ENCODE assay signal across 12 cellular contexts in genomic region chr1:156896490-156897033, GRCh38. TPM values are rescaled to one million over a fixed set of nuclear protein-coding genes. Genes with fewer than 3 reads are reported as not detected.
DNase-seq lines count a peak whose midpoint lies in the region; ATAC-seq and TF ChIP-seq lines count a peak whose summit lies in the region.
"Had no signal": no experiment of that assay in that cellular context is flagged by ENCODE, and none has a peak within 500 bp of the region (broad histone marks: within the 10 kb centered on the region; RNA-seq: fewer than 3 reads in every experiment).

No MANE protein-coding gene starts in this region.

- H3K4me1 ChIP-seq in Caco-2 (peaks cover 42% of the 10 kb centered on the region), PC-9 (replicated peaks; ENCODE audit: insufficient read depth) (peaks cover 39% of the 10 kb centered on the region), esophagus muscularis mucosa (peaks cover 65 to 91% (median 82%) of the 10 kb centered on the region in 4 donors)

- H3K27me3 Mint-ChIP-seq in Caco-2 (ENCODE audit: insufficient read depth, unreplicated experiment) = no peaks in the 10 kb centered on the region
- peaks cover 7 to 25% (median 13%) of the 10 kb centered on the region in 3 donors for H3K27me3 Mint-ChIP-seq in immature natural killer cell (ENCODE audit: low read depth in 3 of 3)

- peak overlapping the region; percentile 77 for H3K4me2 ChIP-seq in PC-9

- no peaks in the 10 kb centered on the region for H3K79me2 ChIP-seq in PC-9 (ENCODE audit: low read depth)

- intact Hi-C loops in Caco-2 (cut with micrococcal nuclease; ENCODE audit: unreplicated experiment) (no loop called here), PC-9 (cut with micrococcal nuclease; ENCODE audit: unreplicated experiment) (loop anchor here (10.0 kb wide), 1 partner anchor 178 kb away; no protein-coding TSS in a partner anchor), esophagus muscularis mucosa (cut with DNase I) (no loop called here)

- TF ChIP-seq CTCF in Caco-2 (IDR thresholded peaks at IDR 0.05; ENCODE audit: insufficient read depth in 1 of 2, low read depth in 1 of 2, low read length in 1 of 2, severe bottlenecking in 1 of 2, unreplicated experiment in 1 of 2) (no peak), PC-9 (conservative IDR thresholded peaks at IDR 0.05) (no peak), esophagus muscularis mucosa (IDR thresholded peaks at IDR 0.05) (no peak)

- TF ChIP-seq POLR2A in esophagus muscularis mucosa (IDR thresholded peaks at IDR 0.05; ENCODE audit: low read depth) = no peak

- H3K9me2 ChIP-seq in PC-9 (ENCODE audit: insufficient read depth) = no peaks in the 10 kb centered on the region

- H3K4me1 Mint-ChIP-seq in Caco-2 (ENCODE audit: low read depth, unreplicated experiment) (peaks cover 33% of the 10 kb centered on the region), immature natural killer cell (peaks cover 9 to 11% of the 10 kb centered on the region in 2 donors)

- no peaks in the 10 kb centered on the region for H3K36me3 ChIP-seq in Caco-2 (ENCODE audit: control insufficient read depth, insufficient read depth, low read length)
- no peaks in the 10 kb centered on the region for H3K36me3 ChIP-seq in PC-9 (ENCODE audit: low read depth)
- H3K36me3 ChIP-seq in esophagus muscularis mucosa = no peaks in the 10 kb centered on the region
- H3K36me3 ChIP-seq: thoracic aorta had no signal

- H3K4me3 ChIP-seq in Caco-2 (ENCODE audit: low read depth, low read length) (no peak overlapping the region), PC-9 (peak overlapping the region; percentile 37; the same call in 1 of the 2 replicates), esophagus muscularis mucosa (peak overlapping the region in 2 of 4 donors; percentile 12 to 23)
- H3K4me3 ChIP-seq: body of pancreas had no signal

- H3K4me3 Mint-ChIP-seq in Caco-2 (ENCODE audit: unreplicated experiment) (no peak overlapping the region), immature natural killer cell (no peak overlapping the region)

- H4K20me1 ChIP-seq in PC-9 (ENCODE audit: insufficient read depth) = no peaks in the 10 kb centered on the region

- no peak overlapping the region for H2AFZ ChIP-seq in PC-9

- no peak for ATAC-seq in GM19452 (IDR thresholded peaks at IDR 0.05; ENCODE audit: unreplicated experiment)
- ATAC-seq: body of pancreas had no signal

- DNase-seq in Caco-2 (peak; percentile 68 to 83), PC-9 (peak; percentile 90 to 91), esophagus muscularis mucosa (ENCODE audit: extremely low spot score) (no peak), non-pigmented ciliary epithelial cell (ENCODE audit: low read depth) (peak; percentile 70), NCI-H187 treated with DMSO at 0.1 percent for 48 hours (lab: John Stamatoyannopoulos, UW) (no peak), superior temporal gyrus (ENCODE audit: extremely low spot score) (no peak), immature natural killer cell (no peak)
- DNase-seq: GF-D8, retina had no signal

- POLR2A ChIA-PET in Caco-2 (lab: Charles Lee) = no interaction called here
- POLR2A ChIA-PET in PC-9 (lab: Charles Lee; ENCODE audit: unreplicated experiment) = interaction anchor here (0.7 to 1.0 kb wide), 3 partner anchors 12 to 236 kb away, joined by 3 to 8 read pairs (median 4); partner anchors contain the start of genes ISG20L2 and METTL25B

- H3K9me3 Mint-ChIP-seq in Caco-2 (ENCODE audit: unreplicated experiment) (no peaks in the 10 kb centered on the region), immature natural killer cell (no peaks in the 10 kb centered on the region)

- H3K9me3 ChIP-seq in Caco-2 = no peaks in the 10 kb centered on the region
- H3K9me3 ChIP-seq in PC-9 (ENCODE audit: insufficient read depth, low read depth) = no peaks in the 10 kb centered on the region
- no peaks in the 10 kb centered on the region for H3K9me3 ChIP-seq in esophagus muscularis mucosa
- H3K9me3 ChIP-seq: body of pancreas, thoracic aorta had no signal

- TF ChIP-seq EP300 in esophagus muscularis mucosa (IDR thresholded peaks at IDR 0.05) = no peak

- no TSS peak for BruUV-seq in Caco-2 (replicated peaks; lab: Mats Ljungman, UMichigan)
- no TSS peak for BruUV-seq in PC-9 (replicated peaks; lab: Mats Ljungman, UMichigan)

- H3K27ac ChIP-seq in PC-9 = peak overlapping the region; percentile 92
- H3K27ac ChIP-seq in esophagus muscularis mucosa (replicated peaks in 1 of 4) = peak overlapping the region; percentile 61 to 91 (median 82)

- H3K27me3 ChIP-seq in Caco-2 (replicated peaks; ENCODE audit: control insufficient read depth, insufficient read depth, low read length) = no peaks in the 10 kb centered on the region
- peaks cover 2% of the 10 kb centered on the region; the same call in 1 of the 2 replicates for H3K27me3 ChIP-seq in PC-9 (ENCODE audit: insufficient read depth, low read depth)
- peaks cover 0 to 81% (median 19%) of the 10 kb centered on the region in 4 donors for H3K27me3 ChIP-seq in esophagus muscularis mucosa

- WGBS in esophagus muscularis mucosa = 79% methylated on average over 7 of the region's 16 CpGs

- peaks cover 24% of the 10 kb centered on the region for H3F3A ChIP-seq in PC-9 (ENCODE audit: insufficient read depth, low read depth)

- CTCF ChIA-PET in Caco-2 (lab: Charles Lee) (interaction anchor here (0.6 to 1.3 kb wide), 4 partner anchors 16 to 102 kb away, joined by 3 to 7 read pairs (median 5); no protein-coding TSS in a partner anchor), PC-9 (lab: Charles Lee) (interaction anchor here (0.6 to 0.9 kb wide), 2 partner anchors 31 to 38 kb away, joined by 3 read pairs; partner anchors contain the start of gene INSRR)

- H3K36me3 Mint-ChIP-seq in Caco-2 (ENCODE audit: insufficient read depth, unreplicated experiment) = no peaks in the 10 kb centered on the region
- no peaks in the 10 kb centered on the region for H3K36me3 Mint-ChIP-seq in immature natural killer cell

- H3K27ac Mint-ChIP-seq in Caco-2 (ENCODE audit: unreplicated experiment) (peak overlapping the region; percentile 69), immature natural killer cell (no peak overlapping the region)

RNA-seq across cellular contexts. Expression of gene PEAR1, which starts 3.0 kb away (rescaled TPM):
- total RNA-seq in Caco-2 (2022) (0.18 and 0.39 TPM in 2 replicates), PC-9 (2021) (9.8 and 12.2 TPM in 2 replicates), esophagus muscularis mucosa (10 to 100 TPM in 2 of 4 donors, 1 to 10 TPM in 2; 6.1 to 13.6 (median 10.9) TPM)
- polyA plus RNA-seq in immature natural killer cell = under 1 TPM in 1 of 3 donors, not detected in 2; 0.28 TPM

RNA-seq across cellular contexts. Expression of gene LRRC71, which starts 23.9 kb away (rescaled TPM):
- total RNA-seq in Caco-2 (2022) = not detected in 2 replicates
- total RNA-seq in PC-9 (2021) = not detected in 2 replicates
- total RNA-seq in esophagus muscularis mucosa = not detected
- polyA plus RNA-seq in immature natural killer cell = not detected
- total RNA-seq: body of pancreas, thoracic aorta had no signal

RNA-seq across cellular contexts. Expression of gene NTRK1, which starts 35.9 kb away (rescaled TPM):
- total RNA-seq in Caco-2 (2022) (not detected in 2 replicates), PC-9 (2021) (not detected in 2 replicates), esophagus muscularis mucosa (1 to 10 TPM in 3 of 4 donors, under 1 TPM in 1; 0.58 to 2.5 (median 1.8) TPM)
- under 1 TPM in 1 of 3 donors, not detected in 2; 0.71 TPM for polyA plus RNA-seq in immature natural killer cell

RNA-seq across cellular contexts. Expression of gene INSRR, which starts 37.6 kb away (rescaled TPM):
- total RNA-seq in Caco-2 (2022) (not detected in 2 replicates), PC-9 (2021) (not detected in 2 replicates), esophagus muscularis mucosa (not detected)
- polyA plus RNA-seq in immature natural killer cell = not detected
- total RNA-seq: thoracic aorta had no signal

Comparison
In these comparisons a context has a peak if more than half of its experiments do, and no peak if none do; other contexts are left out.
1. DNase-seq: peak in Caco-2 (2 of 2), PC-9 (2 of 2) and non-pigmented ciliary epithelial cell (single experiment); none in esophagus muscularis mucosa (single experiment), NCI-H187 treated with DMSO at 0.1 percent for 48 hours (single experiment), superior temporal gyrus (single experiment) and immature natural killer cell (0 of 3).